Comparison of ENCODE assay signal across 2 cellular contexts in genomic region chr12:121592323-121592722, GRCh38.
TF ChIP-seq lines count a peak whose summit lies in the region.

No MANE protein-coding gene starts in this region.

TF ChIP-seq in GM23338, 12 proteins besides CTCF, POLR2A, EP300 and RAD21 (continued from another document):
- TF ChIP-seq, protein P1, sequence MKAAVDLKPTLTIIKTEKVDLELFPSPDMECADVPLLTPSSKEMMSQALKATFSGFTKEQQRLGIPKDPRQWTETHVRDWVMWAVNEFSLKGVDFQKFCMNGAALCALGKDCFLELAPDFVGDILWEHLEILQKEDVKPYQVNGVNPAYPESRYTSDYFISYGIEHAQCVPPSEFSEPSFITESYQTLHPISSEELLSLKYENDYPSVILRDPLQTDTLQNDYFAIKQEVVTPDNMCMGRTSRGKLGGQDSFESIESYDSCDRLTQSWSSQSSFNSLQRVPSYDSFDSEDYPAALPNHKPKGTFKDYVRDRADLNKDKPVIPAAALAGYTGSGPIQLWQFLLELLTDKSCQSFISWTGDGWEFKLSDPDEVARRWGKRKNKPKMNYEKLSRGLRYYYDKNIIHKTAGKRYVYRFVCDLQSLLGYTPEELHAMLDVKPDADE (IDR thresholded peaks at IDR 0.05), result no peak
- TF ChIP-seq NANOG (IDR thresholded peaks at IDR 0.05; ENCODE audit: borderline replicate concordance), result no peak
- TF ChIP-seq ZNF114 (CRISPR knock-in tag; IDR thresholded peaks at IDR 0.05), result no peak
- TF ChIP-seq, protein P2, sequence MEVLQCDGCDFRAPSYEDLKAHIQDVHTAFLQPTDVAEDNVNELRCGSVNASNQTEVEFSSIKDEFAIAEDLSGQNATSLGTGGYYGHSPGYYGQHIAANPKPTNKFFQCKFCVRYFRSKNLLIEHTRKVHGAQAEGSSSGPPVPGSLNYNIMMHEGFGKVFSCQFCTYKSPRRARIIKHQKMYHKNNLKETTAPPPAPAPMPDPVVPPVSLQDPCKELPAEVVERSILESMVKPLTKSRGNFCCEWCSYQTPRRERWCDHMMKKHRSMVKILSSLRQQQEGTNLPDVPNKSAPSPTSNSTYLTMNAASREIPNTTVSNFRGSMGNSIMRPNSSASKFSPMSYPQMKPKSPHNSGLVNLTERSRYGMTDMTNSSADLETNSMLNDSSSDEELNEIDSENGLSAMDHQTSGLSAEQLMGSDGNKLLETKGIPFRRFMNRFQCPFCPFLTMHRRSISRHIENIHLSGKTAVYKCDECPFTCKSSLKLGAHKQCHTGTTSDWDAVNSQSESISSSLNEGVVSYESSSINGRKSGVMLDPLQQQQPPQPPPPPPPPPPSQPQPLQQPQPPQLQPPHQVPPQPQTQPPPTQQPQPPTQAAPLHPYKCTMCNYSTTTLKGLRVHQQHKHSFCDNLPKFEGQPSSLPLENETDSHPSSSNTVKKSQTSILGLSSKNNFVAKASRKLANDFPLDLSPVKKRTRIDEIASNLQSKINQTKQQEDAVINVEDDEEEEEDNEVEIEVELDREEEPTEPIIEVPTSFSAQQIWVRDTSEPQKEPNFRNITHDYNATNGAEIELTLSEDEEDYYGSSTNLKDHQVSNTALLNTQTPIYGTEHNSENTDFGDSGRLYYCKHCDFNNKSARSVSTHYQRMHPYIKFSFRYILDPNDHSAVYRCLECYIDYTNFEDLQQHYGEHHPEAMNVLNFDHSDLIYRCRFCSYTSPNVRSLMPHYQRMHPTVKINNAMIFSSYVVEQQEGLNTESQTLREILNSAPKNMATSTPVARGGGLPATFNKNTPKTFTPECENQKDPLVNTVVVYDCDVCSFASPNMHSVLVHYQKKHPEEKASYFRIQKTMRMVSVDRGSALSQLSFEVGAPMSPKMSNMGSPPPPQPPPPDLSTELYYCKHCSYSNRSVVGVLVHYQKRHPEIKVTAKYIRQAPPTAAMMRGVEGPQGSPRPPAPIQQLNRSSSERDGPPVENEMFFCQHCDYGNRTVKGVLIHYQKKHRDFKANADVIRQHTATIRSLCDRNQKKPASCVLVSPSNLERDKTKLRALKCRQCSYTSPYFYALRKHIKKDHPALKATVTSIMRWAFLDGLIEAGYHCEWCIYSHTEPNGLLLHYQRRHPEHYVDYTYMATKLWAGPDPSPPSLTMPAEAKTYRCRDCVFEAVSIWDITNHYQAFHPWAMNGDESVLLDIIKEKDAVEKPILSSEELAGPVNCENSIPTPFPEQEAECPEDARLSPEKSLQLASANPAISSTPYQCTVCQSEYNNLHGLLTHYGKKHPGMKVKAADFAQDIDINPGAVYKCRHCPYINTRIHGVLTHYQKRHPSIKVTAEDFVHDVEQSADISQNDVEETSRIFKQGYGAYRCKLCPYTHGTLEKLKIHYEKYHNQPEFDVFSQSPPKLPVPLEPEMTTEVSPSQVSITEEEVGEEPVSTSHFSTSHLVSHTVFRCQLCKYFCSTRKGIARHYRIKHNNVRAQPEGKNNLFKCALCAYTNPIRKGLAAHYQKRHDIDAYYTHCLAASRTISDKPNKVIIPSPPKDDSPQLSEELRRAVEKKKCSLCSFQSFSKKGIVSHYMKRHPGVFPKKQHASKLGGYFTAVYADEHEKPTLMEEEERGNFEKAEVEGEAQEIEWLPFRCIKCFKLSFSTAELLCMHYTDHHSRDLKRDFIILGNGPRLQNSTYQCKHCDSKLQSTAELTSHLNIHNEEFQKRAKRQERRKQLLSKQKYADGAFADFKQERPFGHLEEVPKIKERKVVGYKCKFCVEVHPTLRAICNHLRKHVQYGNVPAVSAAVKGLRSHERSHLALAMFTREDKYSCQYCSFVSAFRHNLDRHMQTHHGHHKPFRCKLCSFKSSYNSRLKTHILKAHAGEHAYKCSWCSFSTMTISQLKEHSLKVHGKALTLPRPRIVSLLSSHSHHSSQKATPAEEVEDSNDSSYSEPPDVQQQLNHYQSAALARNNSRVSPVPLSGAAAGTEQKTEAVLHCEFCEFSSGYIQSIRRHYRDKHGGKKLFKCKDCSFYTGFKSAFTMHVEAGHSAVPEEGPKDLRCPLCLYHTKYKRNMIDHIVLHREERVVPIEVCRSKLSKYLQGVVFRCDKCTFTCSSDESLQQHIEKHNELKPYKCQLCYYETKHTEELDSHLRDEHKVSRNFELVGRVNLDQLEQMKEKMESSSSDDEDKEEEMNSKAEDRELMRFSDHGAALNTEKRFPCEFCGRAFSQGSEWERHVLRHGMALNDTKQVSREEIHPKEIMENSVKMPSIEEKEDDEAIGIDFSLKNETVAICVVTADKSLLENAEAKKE (CRISPR knock-in tag; IDR thresholded peaks at IDR 0.05), result no peak
- TF ChIP-seq JUNB (IDR thresholded peaks at IDR 0.05; ENCODE audit: unreplicated experiment), result no peak
- TF ChIP-seq REST (IDR thresholded peaks at IDR 0.05; ENCODE audit: unreplicated experiment), result no peak
- TF ChIP-seq EZH2phosphoT487 (IDR thresholded peaks at IDR 0.05; ENCODE audit: unreplicated experiment), result no peak
- no peak for TF ChIP-seq EZH2 (IDR thresholded peaks at IDR 0.05; ENCODE audit: low read depth, unreplicated experiment)
- TF ChIP-seq CREB1 (CRISPR knock-in tag; IDR thresholded peaks at IDR 0.05; ENCODE audit: low read depth), result no peak
- no peak for TF ChIP-seq ZNF331 (CRISPR knock-in tag; IDR thresholded peaks at IDR 0.05; ENCODE audit: low read depth)
- no peak for TF ChIP-seq STAT1 (IDR thresholded peaks at IDR 0.05; ENCODE audit: unreplicated experiment)

TF ChIP-seq in GM12891, 5 proteins besides CTCF, POLR2A, EP300 and RAD21 (continued from another document):
- no peak for TF ChIP-seq TAF1 (IDR thresholded peaks at IDR 0.05; ENCODE audit: low read depth, low read length)
